14 cellular contexts compared by ENCODE assay signal in the genomic region with DNA sequence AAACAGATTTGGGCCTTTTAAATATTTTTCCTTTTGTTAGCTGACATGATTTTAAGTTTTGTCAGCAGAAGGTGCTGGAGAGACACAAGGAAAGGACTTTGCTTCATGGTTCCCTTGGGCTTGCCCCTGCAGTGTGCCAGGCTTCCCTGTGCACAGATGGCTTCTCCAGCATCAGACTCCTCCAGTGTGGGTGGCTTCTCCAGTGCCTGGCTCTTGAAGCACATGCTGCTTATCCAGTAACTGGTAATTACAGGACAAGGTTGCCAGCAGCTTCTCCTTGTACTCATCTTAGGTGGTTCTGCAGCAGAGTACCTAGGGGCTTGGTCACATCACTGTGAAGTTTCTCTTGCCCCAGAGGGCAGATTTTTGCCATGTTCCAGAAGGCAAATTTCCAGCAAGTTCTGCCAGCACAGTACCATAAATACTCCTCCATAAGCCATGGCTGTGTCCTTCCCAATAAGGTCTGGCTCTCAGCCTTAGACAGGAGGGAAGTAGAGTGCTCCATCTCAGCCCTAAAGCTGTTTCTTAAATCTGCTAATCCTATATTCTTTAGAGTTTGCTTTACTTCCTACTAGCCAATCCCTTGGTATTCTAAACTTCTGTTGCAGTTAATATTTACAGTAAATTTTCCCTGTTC.
DNase-seq lines count a peak whose midpoint lies in the region; ATAC-seq and TF ChIP-seq lines count a peak whose summit lies in the region.
"Had no signal": no experiment of that assay in that cellular context is flagged by ENCODE, and none has a peak within 500 bp of the region (broad histone marks: within the 10 kb centered on the region; RNA-seq: fewer than 3 reads in every experiment).

No MANE protein-coding gene starts in this region.

- H3K79me2 ChIP-seq in SK-N-SH (ENCODE audit: insufficient read depth), result peaks cover 21% of the 10 kb centered on the region

- H3K4me3 Mint-ChIP-seq in activated CD4-positive, alpha-beta T cell treated with anti-CD3 and anti-CD28 coated beads, Interleukin-2, amount 10 ng/mL, durations not matched to agents 24 days and 14 days, result no peak overlapping the region
- no peak overlapping the region for H3K4me3 Mint-ChIP-seq in activated CD4-positive, alpha-beta T cell treated with anti-CD3 and anti-CD28 coated beads, Interleukin-2, amount 10 ng/mL, durations not matched to agents 7 days and 5 days
- H3K4me3 Mint-ChIP-seq: central memory CD8-positive, alpha-beta T cell had no signal

- H3K27me3 ChIP-seq in SK-N-SH (ENCODE audit: insufficient read depth) (no peaks in the 10 kb centered on the region), sigmoid colon (no peaks in the 10 kb centered on the region), breast epithelium (no peaks in the 10 kb centered on the region)
- H3K27me3 ChIP-seq: uterus had no signal

- intact Hi-C loops in activated CD4-positive, alpha-beta T cell treated with anti-CD3 and anti-CD28 coated beads, Interleukin-2, amount 10 ng/mL, durations not matched to agents 24 days and 14 days (cut with micrococcal nuclease), result no loop called here
- intact Hi-C loops in left cardiac atrium (cut with DNase I) (loop anchor here in 1 of 2 donors (5.0 kb wide), 1 partner anchor 120 kb away; no protein-coding TSS in a partner anchor), sigmoid colon (cut with DNase I) (no loop called here), breast epithelium (cut with DNase I; ENCODE audit: low total_unique reads) (no loop called here)

- peak overlapping the region; percentile 15 for H3K27ac Mint-ChIP-seq in activated CD4-positive, alpha-beta T cell treated with anti-CD3 and anti-CD28 coated beads, Interleukin-2, amount 10 ng/mL, durations not matched to agents 24 days and 14 days
- H3K27ac Mint-ChIP-seq in activated CD4-positive, alpha-beta T cell treated with anti-CD3 and anti-CD28 coated beads, Interleukin-2, amount 10 ng/mL, durations not matched to agents 7 days and 5 days, result no peak overlapping the region
- H3K27ac Mint-ChIP-seq: activated T-helper 2 cell treated with anti-CD3 and anti-CD28 coated beads, Interferon-gamma antibody, Interleukin-2, Interleukin-4, amounts not matched to agents 10 μg/mL and 5 μg/mL and 100 μg/mL, durations not matched to agents 14 hours and 24 hours and 36 hours had no signal

- no peak for TF ChIP-seq CTCF in SK-N-SH (IDR thresholded peaks at IDR 0.05)
- no peak for TF ChIP-seq CTCF in sigmoid colon (IDR thresholded peaks at IDR 0.05)
- TF ChIP-seq CTCF in breast epithelium (IDR thresholded peaks at IDR 0.05), result no peak

- H3K36me3 ChIP-seq in SK-N-SH (replicated peaks in 1 of 2; ENCODE audit: control insufficient read depth in 1 of 2, insufficient read depth in 2 of 2, low read length in 1 of 2) (peaks cover 56 to 72% of the 10 kb centered on the region in 2 experiments), sigmoid colon (peaks cover 0 to 16% (median 6%) of the 10 kb centered on the region in 4 donors), breast epithelium (no peaks in the 10 kb centered on the region)
- H3K36me3 ChIP-seq: uterus had no signal

- no peaks in the 10 kb centered on the region for H3K9me3 ChIP-seq in SK-N-SH
- no peaks in the 10 kb centered on the region for H3K9me3 ChIP-seq in sigmoid colon
- no peaks in the 10 kb centered on the region for H3K9me3 ChIP-seq in breast epithelium
- H3K9me3 ChIP-seq: uterus had no signal

- no peaks in the 10 kb centered on the region for H3K9me3 Mint-ChIP-seq in activated CD4-positive, alpha-beta T cell treated with anti-CD3 and anti-CD28 coated beads, Interleukin-2, amount 10 ng/mL, durations not matched to agents 24 days and 14 days
- H3K9me3 Mint-ChIP-seq in activated CD4-positive, alpha-beta T cell treated with anti-CD3 and anti-CD28 coated beads, Interleukin-2, amount 10 ng/mL, durations not matched to agents 7 days and 5 days, result no peaks in the 10 kb centered on the region
- H3K9me3 Mint-ChIP-seq: activated T-helper 2 cell treated with anti-CD3 and anti-CD28 coated beads, Interferon-gamma antibody, Interleukin-2, Interleukin-4, amounts not matched to agents 10 μg/mL and 5 μg/mL and 100 μg/mL, durations not matched to agents 14 hours and 24 hours and 36 hours; central memory CD8-positive, alpha-beta T cell had no signal

- no peaks in the 10 kb centered on the region for H3K9me2 ChIP-seq in SK-N-SH

- H3K36me3 Mint-ChIP-seq in activated CD4-positive, alpha-beta T cell treated with anti-CD3 and anti-CD28 coated beads, Interleukin-2, amount 10 ng/mL, durations not matched to agents 24 days and 14 days (ENCODE audit: low read depth), result peaks cover 20% of the 10 kb centered on the region
- H3K36me3 Mint-ChIP-seq in activated CD4-positive, alpha-beta T cell treated with anti-CD3 and anti-CD28 coated beads, Interleukin-2, amount 10 ng/mL, durations not matched to agents 7 days and 5 days (ENCODE audit: low read depth), result peaks cover 24% of the 10 kb centered on the region

- H3K4me1 ChIP-seq in SK-N-SH (ENCODE audit: control insufficient read depth in 1 of 2, insufficient read depth in 2 of 2, low read depth in 1 of 2, low read length in 1 of 2) (peaks cover 0 to 4% of the 10 kb centered on the region in 2 experiments; a peak in 3 of 4 replicates), sigmoid colon (peaks cover 0 to 66% (median 52%) of the 10 kb centered on the region in 4 donors), breast epithelium (no peaks in the 10 kb centered on the region)
- H3K4me1 ChIP-seq: uterus had no signal

- no peak for DNase-seq in activated CD4-positive, alpha-beta T cell treated with anti-CD3 and anti-CD28 coated beads, Interleukin-2, amount 10 ng/mL, durations not matched to agents 24 days and 14 days
- DNase-seq in activated CD4-positive, alpha-beta T cell treated with anti-CD3 and anti-CD28 coated beads, Interleukin-2, amount 10 ng/mL, durations not matched to agents 7 days and 5 days, result no peak
- DNase-seq in SK-N-SH (peak; percentile 16), left cardiac atrium (no peak), sigmoid colon (peak; percentile 70), breast epithelium (ENCODE audit: low spot score in 2 of 2) (no peak), NCI-H345 treated with DMSO at 0.1 percent for 48 hours (lab: John Stamatoyannopoulos, UW; ENCODE audit: unreplicated experiment) (no peak)
- DNase-seq: activated CD4-positive, alpha-beta T cell treated with anti-CD3 and anti-CD28 coated beads for 1 hour; DMS79 treated with DMSO at 0.1 percent for 48 hours; NCI-H1048; uterus had no signal

- POLR2A ChIA-PET in activated CD4-positive, alpha-beta T cell treated with anti-CD3 and anti-CD28 coated beads, Interleukin-2, amount 10 ng/mL, durations not matched to agents 7 days and 5 days (lab: Charles Lee), result no interaction called here
- POLR2A ChIA-PET in SK-N-SH (lab: Yijun Ruan, JAX), result no interaction called here

- no peak overlapping the region for H3K9ac ChIP-seq in SK-N-SH

- CTCF ChIA-PET in activated CD4-positive, alpha-beta T cell treated with anti-CD3 and anti-CD28 coated beads, Interleukin-2, amount 10 ng/mL, durations not matched to agents 7 days and 5 days (lab: Charles Lee), result interaction anchor here (1.2 kb wide), 1 partner anchor 17 kb away, joined by 4 read pairs; no protein-coding TSS in a partner anchor
- CTCF ChIA-PET in SK-N-SH (lab: Yijun Ruan, JAX), result no interaction called here

- H3K27ac ChIP-seq in SK-N-SH (ENCODE audit: low read depth in 2 of 2, low read length in 1 of 2) (no peak overlapping the region; a peak in 1 of 4 replicates), sigmoid colon (peak overlapping the region; percentile 21 to 71 (median 54)), breast epithelium (no peak overlapping the region)
- H3K27ac ChIP-seq: uterus had no signal

- no peaks in the 10 kb centered on the region for H3K27me3 Mint-ChIP-seq in activated CD4-positive, alpha-beta T cell treated with anti-CD3 and anti-CD28 coated beads, Interleukin-2, amount 10 ng/mL, durations not matched to agents 24 days and 14 days
- no peaks in the 10 kb centered on the region for H3K27me3 Mint-ChIP-seq in activated CD4-positive, alpha-beta T cell treated with anti-CD3 and anti-CD28 coated beads, Interleukin-2, amount 10 ng/mL, durations not matched to agents 7 days and 5 days
- H3K27me3 Mint-ChIP-seq: central memory CD8-positive, alpha-beta T cell had no signal

- peaks cover 2% of the 10 kb centered on the region for H3K4me1 Mint-ChIP-seq in activated CD4-positive, alpha-beta T cell treated with anti-CD3 and anti-CD28 coated beads, Interleukin-2, amount 10 ng/mL, durations not matched to agents 24 days and 14 days
- H3K4me1 Mint-ChIP-seq in activated CD4-positive, alpha-beta T cell treated with anti-CD3 and anti-CD28 coated beads, Interleukin-2, amount 10 ng/mL, durations not matched to agents 7 days and 5 days, result no peaks in the 10 kb centered on the region

- peaks cover 13% of the 10 kb centered on the region for H4K20me1 ChIP-seq in SK-N-SH (ENCODE audit: insufficient read depth)

- peaks cover 29% of the 10 kb centered on the region for H3F3A ChIP-seq in SK-N-SH (replicated peaks; ENCODE audit: insufficient read depth)

- no peak overlapping the region for H2AFZ ChIP-seq in SK-N-SH (ENCODE audit: low read depth)

- 0 out of 2 replicates have a peak, but pooled peaks have one; percentile 6 for TF ChIP-seq RAD21 in SK-N-SH (IDR thresholded peaks at IDR 0.05; ENCODE audit: low read length)

- H3K4me3 ChIP-seq in SK-N-SH (ENCODE audit: low read depth in 2 of 2, low read length in 1 of 2), result no peak overlapping the region
- H3K4me3 ChIP-seq in sigmoid colon, result no peak overlapping the region
- H3K4me3 ChIP-seq in breast epithelium, result no peak overlapping the region
- H3K4me3 ChIP-seq: uterus had no signal

- no peak for TF ChIP-seq POLR2A in sigmoid colon (IDR thresholded peaks at IDR 0.05)
- no peak for TF ChIP-seq POLR2A in breast epithelium (IDR thresholded peaks at IDR 0.05)

- peak; percentile 44 to 47 for ATAC-seq in left cardiac atrium
- ATAC-seq in HG03025 (IDR thresholded peaks at IDR 0.05; ENCODE audit: low FRiP score, unreplicated experiment), result no peak

- H3K4me2 ChIP-seq in SK-N-SH, result no peak overlapping the region

- TF ChIP-seq EP300 in SK-N-SH (IDR thresholded peaks at IDR 0.05; ENCODE audit: borderline replicate concordance in 1 of 2, low read depth in 1 of 2, low read length in 1 of 2) (no peak), sigmoid colon (IDR thresholded peaks at IDR 0.05) (no peak)

TF ChIP-seq in SK-N-SH, 30 proteins besides CTCF, POLR2A, EP300 and RAD21 (continues in another document):
- TF ChIP-seq NFIC (IDR thresholded peaks at IDR 0.05; ENCODE audit: borderline replicate concordance), result no peak
- no peak for TF ChIP-seq GABPA (IDR thresholded peaks at IDR 0.05; ENCODE audit: low read depth)
- no peak for TF ChIP-seq USF2 (IDR thresholded peaks at IDR 0.05; ENCODE audit: borderline replicate concordance, low read depth, low read length)

Comparison
In these comparisons a context has a peak if more than half of its experiments do, and no peak if none do; other contexts are left out.
1. DNase-seq: peak in SK-N-SH (single experiment) and sigmoid colon (single experiment); none in activated CD4-positive, alpha-beta T cell treated with anti-CD3 and anti-CD28 coated beads, Interleukin-2, amount 10 ng/mL, durations not matched to agents 24 days and 14 days (single experiment), activated CD4-positive, alpha-beta T cell treated with anti-CD3 and anti-CD28 coated beads, Interleukin-2, amount 10 ng/mL, durations not matched to agents 7 days and 5 days (single experiment), left cardiac atrium (single experiment), breast epithelium (0 of 2) and NCI-H345 treated with DMSO at 0.1 percent for 48 hours (single experiment).
2. H3K27ac ChIP-seq: peak in sigmoid colon (4 of 4); none in SK-N-SH (0 of 2) and breast epithelium (0 of 2).